In genomic region chr10:101050206-101051069, GRCh38 we compare ENCODE assay signal across 8 cellular contexts. TPM values are rescaled to one million over a fixed set of nuclear protein-coding genes. Genes with fewer than 3 reads are reported as not detected.
DNase-seq lines count a peak whose midpoint lies in the region; ATAC-seq and TF ChIP-seq lines count a peak whose summit lies in the region.

No MANE protein-coding gene starts in this region.

- H3K4me1 Mint-ChIP-seq in activated T-helper 1 cell treated with anti-CD3 and anti-CD28 coated beads, Interleukin-12 subunit alpha, Interleukin-12 subunit beta, Interleukin-2, Interleukin-4 antibody, amounts not matched to agents 30 ng/mL and 10 ng/mL and 1 ng/mL, durations not matched to agents 14 hours and 24 hours and 36 hours (ENCODE audit: low read depth) = peaks cover 13% of the 10 kb centered on the region
- peaks cover 17% of the 10 kb centered on the region for H3K4me1 Mint-ChIP-seq in osteocyte (ENCODE audit: unreplicated experiment)

- H3K27me3 Mint-ChIP-seq in activated T-helper 1 cell treated with anti-CD3 and anti-CD28 coated beads, Interleukin-12 subunit alpha, Interleukin-12 subunit beta, Interleukin-2, Interleukin-4 antibody, amounts not matched to agents 30 ng/mL and 10 ng/mL and 1 ng/mL, durations not matched to agents 14 hours and 24 hours and 36 hours (ENCODE audit: insufficient read depth) = peaks cover 46% of the 10 kb centered on the region
- peaks cover 21% of the 10 kb centered on the region for H3K27me3 Mint-ChIP-seq in osteocyte (ENCODE audit: unreplicated experiment)

- peaks cover 9% of the 10 kb centered on the region for H3K36me3 Mint-ChIP-seq in activated T-helper 1 cell treated with anti-CD3 and anti-CD28 coated beads, Interleukin-12 subunit alpha, Interleukin-12 subunit beta, Interleukin-2, Interleukin-4 antibody, amounts not matched to agents 30 ng/mL and 10 ng/mL and 1 ng/mL, durations not matched to agents 14 hours and 24 hours and 36 hours (ENCODE audit: low read depth)
- no peaks in the 10 kb centered on the region for H3K36me3 Mint-ChIP-seq in osteocyte (ENCODE audit: unreplicated experiment)

- no peaks in the 10 kb centered on the region for H3K9me3 Mint-ChIP-seq in activated T-helper 1 cell treated with anti-CD3 and anti-CD28 coated beads, Interleukin-12 subunit alpha, Interleukin-12 subunit beta, Interleukin-2, Interleukin-4 antibody, amounts not matched to agents 30 ng/mL and 10 ng/mL and 1 ng/mL, durations not matched to agents 14 hours and 24 hours and 36 hours
- H3K9me3 Mint-ChIP-seq in osteocyte (ENCODE audit: unreplicated experiment) = no peaks in the 10 kb centered on the region

- peak; percentile 65 for ATAC-seq in HG03342 (IDR thresholded peaks at IDR 0.05; ENCODE audit: unreplicated experiment)
- no peak for ATAC-seq in HG02970 (IDR thresholded peaks at IDR 0.05; ENCODE audit: low FRiP score, unreplicated experiment)

- DNase-seq in GM10266 (ENCODE audit: extremely low spot score) (peak; percentile 84), OCI-M1 (lab: John Stamatoyannopoulos, UW) (peak; percentile 85), fibroblast of villous mesenchyme (ENCODE audit: low read depth) (peak; percentile 52), osteocyte (ENCODE audit: extremely low spot score, unreplicated experiment) (peak; percentile 92), DMS114 treated with DMSO at 0.1 percent for 48 hours (lab: John Stamatoyannopoulos, UW; ENCODE audit: unreplicated experiment) (no peak)
- peak; percentile 76 for DNase-seq in activated T-helper 1 cell treated with anti-CD3 and anti-CD28 coated beads, Interleukin-12 subunit alpha, Interleukin-12 subunit beta, Interleukin-2, Interleukin-4 antibody, amounts not matched to agents 30 ng/mL and 10 ng/mL and 1 ng/mL, durations not matched to agents 14 hours and 24 hours and 36 hours (ENCODE audit: low spot score)

- TF ChIP-seq CTCF in GM10266 (IDR thresholded peaks at IDR 0.05; ENCODE audit: control insufficient read depth, insufficient read depth, low read depth, missing control alignments) (peak; percentile 79), fibroblast of villous mesenchyme (IDR thresholded peaks at IDR 0.05; ENCODE audit: insufficient read depth, low read depth, low read length) (peak; percentile 86), osteocyte (IDR thresholded peaks at IDR 0.05) (peak; percentile 87)

- H3K27ac Mint-ChIP-seq in activated T-helper 1 cell treated with anti-CD3 and anti-CD28 coated beads, Interleukin-12 subunit alpha, Interleukin-12 subunit beta, Interleukin-2, Interleukin-4 antibody, amounts not matched to agents 30 ng/mL and 10 ng/mL and 1 ng/mL, durations not matched to agents 14 hours and 24 hours and 36 hours = no peak overlapping the region
- no peak overlapping the region for H3K27ac Mint-ChIP-seq in osteocyte (ENCODE audit: unreplicated experiment)

- H3K4me3 ChIP-seq in fibroblast of villous mesenchyme (ENCODE audit: low read depth, low read length) = peak overlapping the region; percentile 39

- H3K4me3 Mint-ChIP-seq in activated T-helper 1 cell treated with anti-CD3 and anti-CD28 coated beads, Interleukin-12 subunit alpha, Interleukin-12 subunit beta, Interleukin-2, Interleukin-4 antibody, amounts not matched to agents 30 ng/mL and 10 ng/mL and 1 ng/mL, durations not matched to agents 14 hours and 24 hours and 36 hours = peak overlapping the region; percentile 54
- peak overlapping the region; percentile 47 for H3K4me3 Mint-ChIP-seq in osteocyte (ENCODE audit: unreplicated experiment)

- intact Hi-C loops in activated T-helper 1 cell treated with anti-CD3 and anti-CD28 coated beads, Interleukin-12 subunit alpha, Interleukin-12 subunit beta, Interleukin-2, Interleukin-4 antibody, amounts not matched to agents 30 ng/mL and 10 ng/mL and 1 ng/mL, durations not matched to agents 14 hours and 24 hours and 36 hours (cut with micrococcal nuclease) = loop anchor here (1.0 to 5.0 kb wide), 5 partner anchors 8 to 92 kb away; no protein-coding TSS in a partner anchor

RNA-seq across cellular contexts. Expression of gene KAZALD1, which starts 11.4 kb away (rescaled TPM):
- total RNA-seq in activated T-helper 1 cell treated with anti-CD3 and anti-CD28 coated beads, Interleukin-12 subunit alpha, Interleukin-12 subunit beta, Interleukin-2, Interleukin-4 antibody, amounts not matched to agents 30 ng/mL and 10 ng/mL and 1 ng/mL, durations not matched to agents 14 hours and 24 hours and 36 hours = 0.57 and 0.73 TPM in 2 replicates
- total RNA-seq in fibroblast of villous mesenchyme (9.1 and 9.3 TPM in 2 replicates), osteocyte (43.0 and 49.0 TPM in 2 replicates)

RNA-seq across cellular contexts. Expression of gene SFXN3, which starts 19.4 kb away (rescaled TPM):
- 34.8 and 39.0 TPM in 2 replicates for total RNA-seq in activated T-helper 1 cell treated with anti-CD3 and anti-CD28 coated beads, Interleukin-12 subunit alpha, Interleukin-12 subunit beta, Interleukin-2, Interleukin-4 antibody, amounts not matched to agents 30 ng/mL and 10 ng/mL and 1 ng/mL, durations not matched to agents 14 hours and 24 hours and 36 hours
- 81.6 and 97.0 TPM in 2 replicates for total RNA-seq in fibroblast of villous mesenchyme
- total RNA-seq in osteocyte = 78.3 and 81.0 TPM in 2 replicates

RNA-seq across cellular contexts. Expression of gene PDZD7, which starts 19.5 kb away (rescaled TPM):
- 0.47 and 0.54 TPM in 2 replicates for total RNA-seq in activated T-helper 1 cell treated with anti-CD3 and anti-CD28 coated beads, Interleukin-12 subunit alpha, Interleukin-12 subunit beta, Interleukin-2, Interleukin-4 antibody, amounts not matched to agents 30 ng/mL and 10 ng/mL and 1 ng/mL, durations not matched to agents 14 hours and 24 hours and 36 hours
- total RNA-seq in fibroblast of villous mesenchyme = 1.7 and 1.9 TPM in 2 replicates
- total RNA-seq in osteocyte = 1.9 and 2.1 TPM in 2 replicates

RNA-seq across cellular contexts. Expression of gene LZTS2, which starts 50.8 kb away (rescaled TPM):
- total RNA-seq in activated T-helper 1 cell treated with anti-CD3 and anti-CD28 coated beads, Interleukin-12 subunit alpha, Interleukin-12 subunit beta, Interleukin-2, Interleukin-4 antibody, amounts not matched to agents 30 ng/mL and 10 ng/mL and 1 ng/mL, durations not matched to agents 14 hours and 24 hours and 36 hours = 22.3 TPM in 2 replicates
- total RNA-seq in fibroblast of villous mesenchyme (87.7 and 134 TPM in 2 replicates), osteocyte (69.9 and 72.1 TPM in 2 replicates)
